1 cellular context compared by ENCODE assay signal in genomic region chr12:69054343-69055056, GRCh38.
TF ChIP-seq lines count a peak whose summit lies in the region.

No MANE protein-coding gene starts in this region.

TF ChIP-seq in IMR-90, 13 proteins besides CTCF, POLR2A, EP300 and RAD21:
- TF ChIP-seq USF2 (IDR thresholded peaks at IDR 0.05; ENCODE audit: low read depth, low read length): no peak
- TF ChIP-seq RFX5 (IDR thresholded peaks at IDR 0.05; ENCODE audit: low read depth, low read length): no peak
- no peak for TF ChIP-seq BHLHE40 (IDR thresholded peaks at IDR 0.05; ENCODE audit: low read depth, low read length)
- no peak for TF ChIP-seq RCOR1 (IDR thresholded peaks at IDR 0.05; ENCODE audit: insufficient replicate concordance, low read length)
